Comparison of ENCODE assay signal across 8 cellular contexts in the genomic region with DNA sequence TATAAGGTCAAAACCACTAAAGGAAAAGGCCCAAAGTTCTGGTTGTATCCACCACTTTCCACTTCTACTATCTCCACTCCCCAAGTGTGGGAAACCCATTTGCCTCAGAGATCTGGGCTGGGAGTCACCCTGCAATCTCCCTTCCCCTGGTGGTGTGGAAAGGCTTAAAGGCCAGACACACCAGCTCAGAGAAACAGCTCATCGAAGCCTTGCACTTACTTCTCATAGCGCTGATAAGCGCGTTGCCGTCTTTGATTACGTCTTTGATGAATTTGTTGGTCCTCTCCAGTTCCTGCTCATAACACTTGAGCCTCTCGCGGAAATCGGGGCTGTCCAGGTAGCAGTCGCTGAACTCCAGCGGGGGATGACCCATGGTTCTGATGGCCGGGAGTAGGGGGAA. TPM values are rescaled to one million over a fixed set of nuclear protein-coding genes. Genes with fewer than 3 reads are reported as not detected.
DNase-seq lines count a peak whose midpoint lies in the region; ATAC-seq and TF ChIP-seq lines count a peak whose summit lies in the region.

No MANE protein-coding gene starts in this region.

- no peak for DNase-seq in HFFc6
- no peak for DNase-seq in stimulated activated CD4-positive, alpha-beta T cell treated with anti-CD3 and anti-CD28 coated beads, Interleukin-12 subunit alpha, Interleukin-12 subunit beta, amount 100 ng/mL, for 4 hours
- no peak for DNase-seq in OCI-LY7 (ENCODE audit: low spot score)

- H3K4me1 Mint-ChIP-seq in HFFc6 (ENCODE audit: low read depth) = peaks cover 63% of the 10 kb centered on the region
- H3K4me1 Mint-ChIP-seq in activated naive CD8-positive, alpha-beta T cell (ENCODE audit: low read depth) = peaks cover 7% of the 10 kb centered on the region

- peak overlapping the region; percentile 97 for H3K27ac Mint-ChIP-seq in HFFc6
- no peak overlapping the region for H3K27ac Mint-ChIP-seq in activated naive CD8-positive, alpha-beta T cell

- POLR2A ChIA-PET in OCI-LY7 (lab: Charles Lee) = interaction anchor here (0.5 kb wide), 1 partner anchor 121 kb away, joined by 3 read pairs; no protein-coding TSS in a partner anchor

- no TSS peak for BruUV-seq in OCI-LY7 (replicated peaks; lab: Mats Ljungman, UMichigan)

- no peaks in the 10 kb centered on the region for H3K79me2 ChIP-seq in OCI-LY7 (ENCODE audit: insufficient read depth, low read depth, low read length)

- H3K4me3 ChIP-seq in iPS-11a (ENCODE audit: low read depth, low read length) (peak overlapping the region; percentile 75), skin epidermis (peak overlapping the region; percentile 42 to 53 (median 52)), OCI-LY7 (ENCODE audit: low read depth, low read length, poor library complexity, severe bottlenecking) (no peak overlapping the region)

- CTCF ChIA-PET in OCI-LY7 (lab: Charles Lee; ENCODE audit: unreplicated experiment) = no interaction called here

- H3K9me3 ChIP-seq in OCI-LY7 (ENCODE audit: low read length) = no peaks in the 10 kb centered on the region

- peak overlapping the region; percentile 93 for H3K4me3 Mint-ChIP-seq in HFFc6
- H3K4me3 Mint-ChIP-seq in activated naive CD8-positive, alpha-beta T cell = peak overlapping the region; percentile 79

- no peaks in the 10 kb centered on the region for H4K20me1 ChIP-seq in OCI-LY7 (ENCODE audit: insufficient read depth, low read length)

- intact Hi-C loops in OCI-LY7 (cut with micrococcal nuclease; ENCODE audit: unreplicated experiment) = no loop called here

- H3K4me2 ChIP-seq in OCI-LY7 (ENCODE audit: low read length) = no peak overlapping the region

- no peaks in the 10 kb centered on the region for H3K4me1 ChIP-seq in OCI-LY7 (ENCODE audit: insufficient read depth, low read length, poor library complexity, severe bottlenecking)

- no peak for ATAC-seq in HG03354 (IDR thresholded peaks at IDR 0.05; ENCODE audit: poor library complexity, severe bottlenecking, unreplicated experiment)
- ATAC-seq in GM18867 (IDR thresholded peaks at IDR 0.05; ENCODE audit: unreplicated experiment) = no peak

- H3K27ac ChIP-seq in skin epidermis (peak overlapping the region in 16 of 21 experiments; percentile 18 to 82 (median 77)), OCI-LY7 (ENCODE audit: low read depth, low read length, poor library complexity, severe bottlenecking) (no peak overlapping the region)

- H3K27me3 Mint-ChIP-seq in HFFc6 (ENCODE audit: insufficient read depth) = no peaks in the 10 kb centered on the region
- H3K27me3 Mint-ChIP-seq in activated naive CD8-positive, alpha-beta T cell = peaks cover 22% of the 10 kb centered on the region

- TF ChIP-seq CTCF in HFFc6 (IDR thresholded peaks at IDR 0.05) (no peak), OCI-LY7 (conservative IDR thresholded peaks at IDR 0.05; ENCODE audit: low read length) (no peak)

- H3K9me2 ChIP-seq in OCI-LY7 (ENCODE audit: insufficient read depth, low read length) = no peaks in the 10 kb centered on the region

- no peaks in the 10 kb centered on the region for H3K9me3 Mint-ChIP-seq in HFFc6
- H3K9me3 Mint-ChIP-seq in activated naive CD8-positive, alpha-beta T cell (ENCODE audit: low read depth) = no peaks in the 10 kb centered on the region

- peaks cover 16% of the 10 kb centered on the region; the same call in 1 of the 2 replicates for H3K36me3 Mint-ChIP-seq in HFFc6 (ENCODE audit: low read depth)
- H3K36me3 Mint-ChIP-seq in activated naive CD8-positive, alpha-beta T cell = no peaks in the 10 kb centered on the region

- no peak overlapping the region for H2AFZ ChIP-seq in OCI-LY7 (ENCODE audit: low read length)

- no peaks in the 10 kb centered on the region for H3K36me3 ChIP-seq in OCI-LY7 (ENCODE audit: insufficient read depth, low read length)

RNA-seq across cellular contexts. Expression of gene OPHN1, which starts 0.6 kb away (rescaled TPM):
- total RNA-seq in HFFc6 (2021; fragmentation: NEBNext Ultra II Directional; extraction: Animal tissue kit (Norgen Biotek cat#: 25700)) = 10 to 100 TPM in 4 of 6 experiments, 1 to 10 TPM in 2; 7.8 to 12.5 (median 10.6) TPM
- not detected in 2 replicates for total RNA-seq in OCI-LY7 (2014; rRNA removed; shearing (Covaris generic))
- not detected in 2 replicates for total RNA-seq in OCI-LY7 (2022)

Comparison
In these comparisons a context has a peak if more than half of its experiments do, and no peak if none do; other contexts are left out.
1. RNA of gene OPHN1, which starts 0.6 kb away (total RNA-seq): 7.8 to 12.5 TPM in HFFc6; not detected in OCI-LY7; every median in the first group is over 4 times any median in the second.